Comparison of ENCODE assay signal across 14 cellular contexts in genomic region chr12:54377797-54378515, GRCh38. TPM values are rescaled to one million over a fixed set of nuclear protein-coding genes. Genes with fewer than 3 reads are reported as not detected.
DNase-seq lines count a peak whose midpoint lies in the region; ATAC-seq and TF ChIP-seq lines count a peak whose summit lies in the region.
"Had no signal": no experiment of that assay in that cellular context is flagged by ENCODE, and none has a peak within 500 bp of the region (broad histone marks: within the 10 kb centered on the region; RNA-seq: fewer than 3 reads in every experiment).

No MANE protein-coding gene starts in this region.

- H3K4me1 Mint-ChIP-seq in stimulated activated naive CD8-positive, alpha-beta T cell treated with anti-CD3 and anti-CD28 coated beads, Interleukin-15, amount 100 ng/mL, for 72 hours = peaks cover 36% of the 10 kb centered on the region

- H3K9me3 ChIP-seq in GM23248 (ENCODE audit: low read depth) = no peaks in the 10 kb centered on the region
- H3K9me3 ChIP-seq in PC-9 (ENCODE audit: insufficient read depth, low read depth) = no peaks in the 10 kb centered on the region
- H3K9me3 ChIP-seq in fibroblast of lung (ENCODE audit: control insufficient read depth, insufficient read depth, low read depth, low read length) = no peaks in the 10 kb centered on the region
- H3K9me3 ChIP-seq in sigmoid colon = no peaks in the 10 kb centered on the region
- H3K9me3 ChIP-seq: ovary had no signal

- intact Hi-C loops in PC-9 (cut with micrococcal nuclease; ENCODE audit: unreplicated experiment) = loop anchor here (5.0 kb wide), 1 partner anchor 371 kb away; the partner anchor contains the start of gene HOXC8
- intact Hi-C loops in sigmoid colon (cut with DNase I) = loop anchor here (10.0 kb wide), 1 partner anchor 373 kb away; the partner anchor contains the start of genes HOXC8 and HOXC9

- H3K9me2 ChIP-seq in GM23248 (ENCODE audit: insufficient read depth) = no peaks in the 10 kb centered on the region
- no peaks in the 10 kb centered on the region for H3K9me2 ChIP-seq in PC-9 (ENCODE audit: insufficient read depth)

- ATAC-seq in GM21526 (IDR thresholded peaks at IDR 0.05; ENCODE audit: low FRiP score, unreplicated experiment) (no peak), GM21360 (IDR thresholded peaks at IDR 0.05; ENCODE audit: unreplicated experiment) (no peak), HG03439 (IDR thresholded peaks at IDR 0.05; ENCODE audit: unreplicated experiment) (no peak)
- ATAC-seq in stimulated activated naive CD8-positive, alpha-beta T cell treated with anti-CD3 and anti-CD28 coated beads, Interleukin-15, amount 100 ng/mL, for 72 hours = no peak
- ATAC-seq: activated T-cell treated with anti-CD3 and anti-CD28 coated beads, Interleukin-2, amount 50 U/mL, for 72 hours had no signal

- no peak for TF ChIP-seq EP300 in sigmoid colon (IDR thresholded peaks at IDR 0.05)

- CTCF ChIA-PET in PC-9 (lab: Charles Lee) = interaction anchor here (1.6 kb wide), 1 partner anchor 9 kb away, joined by 8 read pairs; no protein-coding TSS in a partner anchor

- no TSS peak for BruUV-seq in PC-9 (replicated peaks; lab: Mats Ljungman, UMichigan)

- H3K27ac ChIP-seq in GM23248 (no peak overlapping the region), PC-9 (no peak overlapping the region), fibroblast of lung (ENCODE audit: insufficient read depth, low read length) (no peak overlapping the region), sigmoid colon (peak overlapping the region in 3 of 4 donors; percentile 29 to 81 (median 77))

- WGBS in GM23248 (ENCODE audit: low coverage in 1 of 2, low lambda C conversion rate in 2 of 2, missing lambda C conversion rate in 2 of 2), 2 experiments = 82 to 85% methylated on average over 6 of the region's 6 CpGs
- WGBS in sigmoid colon, 2 donors = 52 to 78% methylated on average over 6 of the region's 6 CpGs

- H2AFZ ChIP-seq in GM23248 (no peak overlapping the region), PC-9 (no peak overlapping the region), fibroblast of lung (ENCODE audit: low read length) (no peak overlapping the region)

- no peak for TF ChIP-seq POLR2A in sigmoid colon (IDR thresholded peaks at IDR 0.05)

- H3K9ac ChIP-seq in GM23248 = no peak overlapping the region
- H3K9ac ChIP-seq in fibroblast of lung (ENCODE audit: insufficient read depth, low read length) = no peak overlapping the region

- H4K20me1 ChIP-seq in GM23248 (ENCODE audit: insufficient read depth) = no peaks in the 10 kb centered on the region
- H4K20me1 ChIP-seq in PC-9 (ENCODE audit: insufficient read depth) = no peaks in the 10 kb centered on the region
- H4K20me1 ChIP-seq in fibroblast of lung (ENCODE audit: control insufficient read depth, extremely low read depth, insufficient read depth, low read length) = no peaks in the 10 kb centered on the region

- TF ChIP-seq CTCF in PC-9 (conservative IDR thresholded peaks at IDR 0.05) (no peak), fibroblast of lung (conservative IDR thresholded peaks at IDR 0.05 in 1 of 2, IDR thresholded peaks at IDR 0.05 in 1 of 2; ENCODE audit: low read depth in 1 of 2, low read length in 2 of 2) (no peak), sigmoid colon (IDR thresholded peaks at IDR 0.05) (no peak)

- POLR2A ChIA-PET in PC-9 (lab: Charles Lee; ENCODE audit: unreplicated experiment) = no interaction called here

- no peaks in the 10 kb centered on the region for H3K27me3 Mint-ChIP-seq in stimulated activated naive CD8-positive, alpha-beta T cell treated with anti-CD3 and anti-CD28 coated beads, Interleukin-15, amount 100 ng/mL, for 72 hours
- H3K27me3 Mint-ChIP-seq: stimulated activated naive CD8-positive, alpha-beta T cell treated with anti-CD3 and anti-CD28 coated beads, Interleukin-15, Interleukin-2, amounts not matched to agents 100 ng/mL and 50 ng/mL, for 24 hours had no signal

- DNase-seq in GM23248 (no peak), PC-9 (no peak), fibroblast of lung (ENCODE audit: low read depth in 2 of 2) (no peak), sigmoid colon (no peak)
- DNase-seq in stimulated activated naive CD8-positive, alpha-beta T cell treated with anti-CD3 and anti-CD28 coated beads, Interleukin-15, amount 100 ng/mL, for 72 hours = no peak
- DNase-seq: activated T-cell treated with anti-CD3 and anti-CD28 coated beads, Interleukin-2, amount 50 U/mL, for 72 hours; NCI-H1092; NCI-H524 treated with DMSO at 0.1 percent for 48 hours had no signal

- no peak overlapping the region for H3K4me2 ChIP-seq in GM23248 (ENCODE audit: unreplicated experiment)
- peak overlapping the region; percentile 94; the same call in 1 of the 2 replicates for H3K4me2 ChIP-seq in PC-9
- H3K4me2 ChIP-seq in fibroblast of lung (ENCODE audit: extremely low read depth, insufficient read depth, low read length) = peak overlapping the region; percentile 73

- no peaks in the 10 kb centered on the region for H3K27me3 ChIP-seq in GM23248 (replicated peaks; ENCODE audit: insufficient read depth)
- H3K27me3 ChIP-seq in PC-9 (ENCODE audit: insufficient read depth, low read depth) = no peaks in the 10 kb centered on the region
- H3K27me3 ChIP-seq in fibroblast of lung (ENCODE audit: control insufficient read depth, insufficient read depth, low read length) = no peaks in the 10 kb centered on the region
- no peaks in the 10 kb centered on the region for H3K27me3 ChIP-seq in sigmoid colon
- H3K27me3 ChIP-seq: ovary had no signal

- H3K4me3 ChIP-seq in GM23248 (peak overlapping the region; percentile 66; the same call in 1 of the 2 replicates), PC-9 (peak overlapping the region; percentile 59; the same call in 1 of the 2 replicates), fibroblast of lung (replicated peaks in 1 of 4; ENCODE audit: control extremely low read depth in 1 of 4, insufficient read depth in 1 of 4, low read depth in 3 of 4, low read length in 4 of 4) (peak overlapping the region in 1 of 4 experiments; percentile 61), sigmoid colon (peak overlapping the region in 1 of 4 donors; percentile 55)

- no peaks in the 10 kb centered on the region for H3K79me2 ChIP-seq in GM23248 (ENCODE audit: insufficient read depth)
- H3K79me2 ChIP-seq in PC-9 (ENCODE audit: low read depth) = no peaks in the 10 kb centered on the region
- H3K79me2 ChIP-seq in fibroblast of lung (ENCODE audit: control insufficient read depth, insufficient read depth, low read length) = no peaks in the 10 kb centered on the region

- H3K4me1 ChIP-seq in GM23248 (ENCODE audit: insufficient read depth) (peaks cover 7% of the 10 kb centered on the region), PC-9 (replicated peaks; ENCODE audit: insufficient read depth) (peaks cover 37% of the 10 kb centered on the region), fibroblast of lung (ENCODE audit: control insufficient read depth, extremely low read depth, insufficient read depth, low read length) (peaks cover 4% of the 10 kb centered on the region), sigmoid colon (peaks cover 0 to 26% (median 22%) of the 10 kb centered on the region in 4 donors)

- H3K4me3 Mint-ChIP-seq in stimulated activated naive CD8-positive, alpha-beta T cell treated with anti-CD3 and anti-CD28 coated beads, Interleukin-15, amount 100 ng/mL, for 72 hours = peak overlapping the region in 1 of 2 donors; percentile 32
- H3K4me3 Mint-ChIP-seq: stimulated activated naive CD8-positive, alpha-beta T cell treated with anti-CD3 and anti-CD28 coated beads, Interleukin-15, Interleukin-2, amounts not matched to agents 100 ng/mL and 50 ng/mL, for 24 hours had no signal

- H3K9me3 Mint-ChIP-seq in stimulated activated naive CD8-positive, alpha-beta T cell treated with anti-CD3 and anti-CD28 coated beads, Interleukin-15, amount 100 ng/mL, for 72 hours = no peaks in the 10 kb centered on the region
- H3K9me3 Mint-ChIP-seq: activated T-cell treated with anti-CD3 and anti-CD28 coated beads, Interleukin-2, amount 50 U/mL, for 72 hours; stimulated activated naive CD8-positive, alpha-beta T cell treated with anti-CD3 and anti-CD28 coated beads, Interleukin-15, Interleukin-2, amounts not matched to agents 100 ng/mL and 50 ng/mL, for 24 hours had no signal

- in situ Hi-C loops in GM23248 (cut with MboI) = no loop called here

- H3K36me3 ChIP-seq in GM23248 (ENCODE audit: low read depth) (no peaks in the 10 kb centered on the region), PC-9 (ENCODE audit: low read depth) (no peaks in the 10 kb centered on the region), fibroblast of lung (ENCODE audit: control insufficient read depth, insufficient read depth, low read length) (no peaks in the 10 kb centered on the region), sigmoid colon (no peaks in the 10 kb centered on the region)
- H3K36me3 ChIP-seq: ovary had no signal

- H3F3A ChIP-seq in GM23248 (ENCODE audit: insufficient read depth) (peaks cover 4% of the 10 kb centered on the region; the same call in 1 of the 2 replicates), PC-9 (ENCODE audit: insufficient read depth, low read depth) (peaks cover 15% of the 10 kb centered on the region; the same call in 1 of the 2 replicates)

- H3K27ac Mint-ChIP-seq in stimulated activated naive CD8-positive, alpha-beta T cell treated with anti-CD3 and anti-CD28 coated beads, Interleukin-15, amount 100 ng/mL, for 72 hours = no peak overlapping the region
- H3K27ac Mint-ChIP-seq: activated T-cell treated with anti-CD3 and anti-CD28 coated beads, Interleukin-2, amount 50 U/mL, for 72 hours; stimulated activated naive CD8-positive, alpha-beta T cell treated with anti-CD3 and anti-CD28 coated beads, Interleukin-15, Interleukin-2, amounts not matched to agents 100 ng/mL and 50 ng/mL, for 24 hours had no signal

RNA-seq across cellular contexts. Expression of gene ZNF385A, which starts 6.6 kb away (rescaled TPM):
- total RNA-seq in GM23248 (2014; rRNA removed; shearing (Covaris generic)) = 1.6 and 1.8 TPM in 2 replicates
- polyA plus RNA-seq in GM23248 (2016; fragmentation: Nextera tagmentation; extraction: Ambion mirVana) = 2.9 and 3.1 TPM in 2 replicates
- total RNA-seq in PC-9 (2021) = 17.2 and 18.0 TPM in 2 replicates
- 2.3 and 3.3 TPM in 2 replicates for total RNA-seq in fibroblast of lung
- 0.64 and 0.69 TPM in 2 replicates for polyA plus RNA-seq in fibroblast of lung
- 4.3 and 6.1 TPM in 2 replicates for polyA plus RNA-seq in fibroblast of lung (2012)
- polyA minus RNA-seq in fibroblast of lung (ENCODE audit: low replicate concordance) = 12.6 and 14.3 TPM in 2 replicates
- total RNA-seq in sigmoid colon = 10 to 100 TPM in 2 of 4 donors, 1 to 10 TPM in 2; 5.6 to 18.6 (median 10.6) TPM
- 10 to 100 TPM in 1 of 3 donors, 1 to 10 TPM in 2; 4.4 to 19.2 (median 7.0) TPM for polyA plus RNA-seq in sigmoid colon

RNA-seq across cellular contexts. Expression of gene GPR84, which starts 13.7 kb away (rescaled TPM):
- not detected in 2 replicates for total RNA-seq in GM23248 (2014; rRNA removed; shearing (Covaris generic))
- polyA plus RNA-seq in GM23248 (2016; fragmentation: Nextera tagmentation; extraction: Ambion mirVana) (not detected in 2 replicates), fibroblast of lung (0.03 TPM in 1 of 2 replicates, not detected in the other), sigmoid colon (under 1 TPM; 0.60 to 0.92 (median 0.69) TPM)
- total RNA-seq in PC-9 (2021) (not detected in 2 replicates), fibroblast of lung (not detected in 2 replicates), sigmoid colon (under 1 TPM in 1 of 4 donors, not detected in 3; 0.54 TPM)
- polyA plus RNA-seq in fibroblast of lung (2012) = not detected in 2 replicates
- not detected in 2 replicates for polyA minus RNA-seq in fibroblast of lung (ENCODE audit: low replicate concordance)
- total RNA-seq: bronchial epithelial cell had no signal

RNA-seq across cellular contexts. Expression of gene ITGA5, which starts 41.1 kb away (rescaled TPM):
- 496 and 541 TPM in 2 replicates for total RNA-seq in GM23248 (2014; rRNA removed; shearing (Covaris generic))
- polyA plus RNA-seq in GM23248 (2016; fragmentation: Nextera tagmentation; extraction: Ambion mirVana) (402 and 416 TPM in 2 replicates), fibroblast of lung (162 and 199 TPM in 2 replicates), sigmoid colon (10 to 100 TPM in 1 of 3 donors, 1 to 10 TPM in 2; 7.4 to 92.7 (median 7.8) TPM)
- total RNA-seq in PC-9 (2021) (26.7 and 28.4 TPM in 2 replicates), fibroblast of lung (133 and 232 TPM in 2 replicates), sigmoid colon (100 to 1,000 TPM; 200 to 765 (median 459) TPM)
- 222 and 301 TPM in 2 replicates for polyA plus RNA-seq in fibroblast of lung (2012)
- polyA minus RNA-seq in fibroblast of lung (ENCODE audit: low replicate concordance) = 571 and 815 TPM in 2 replicates

RNA-seq across cellular contexts. Expression of gene COPZ1, which starts 53.0 kb away (rescaled TPM):
- 149 and 204 TPM in 2 replicates for total RNA-seq in GM23248 (2014; rRNA removed; shearing (Covaris generic))
- polyA plus RNA-seq in GM23248 (2016; fragmentation: Nextera tagmentation; extraction: Ambion mirVana) = 170 and 183 TPM in 2 replicates
- total RNA-seq in PC-9 (2021) = 232 and 265 TPM in 2 replicates
- 80.9 and 97.9 TPM in 2 replicates for total RNA-seq in fibroblast of lung
- 305 and 324 TPM in 2 replicates for polyA plus RNA-seq in fibroblast of lung
- 292 and 325 TPM in 2 replicates for polyA plus RNA-seq in fibroblast of lung (2012)
- 79.6 and 97.1 TPM in 2 replicates for polyA minus RNA-seq in fibroblast of lung (ENCODE audit: low replicate concordance)
- total RNA-seq in sigmoid colon = 10 to 100 TPM; 39.6 to 74.2 (median 61.2) TPM
- 100 to 1,000 TPM; 114 to 155 (median 147) TPM for polyA plus RNA-seq in sigmoid colon

Comparison
In these comparisons a context has a peak if more than half of its experiments do, and no peak if none do; other contexts are left out.
1. H3K27ac ChIP-seq: peak in sigmoid colon (3 of 4); none in GM23248 (single experiment), PC-9 (single experiment) and fibroblast of lung (single experiment).